Comparison of ENCODE assay signal across 3 cellular contexts in genomic region chr11:95521862-95522261, GRCh38.
A peak's percentile ranks its signal among the peaks of the same experiment; 100 is the strongest.
TF ChIP-seq lines count a peak whose summit lies in the region.

No MANE protein-coding gene starts in this region.

TF ChIP-seq in A549, 52 proteins besides CTCF, POLR2A, EP300 and RAD21:
- TF ChIP-seq CEBPB (IDR thresholded peaks at IDR 0.05) (peak; percentile 37 to 38; a peak in 2 of 4 replicates), CHD2 (IDR thresholded peaks at IDR 0.05; ENCODE audit: low read length, partially characterized antibody) (no peak), NFE2L2 (conservative IDR thresholded peaks at IDR 0.05; ENCODE audit: low read length) (no peak), KDM1A (IDR thresholded peaks at IDR 0.05; ENCODE audit: low read depth) (no peak), EHF (CRISPR knock-in tag; IDR thresholded peaks at IDR 0.05) (no peak), RNF2 (IDR thresholded peaks at IDR 0.05; ENCODE audit: borderline replicate concordance, low read depth) (no peak), SMC3 (IDR thresholded peaks at IDR 0.05) (no peak)

TF ChIP-seq in IMR-90, 13 proteins besides CTCF, POLR2A, EP300 and RAD21:
- TF ChIP-seq RCOR1 (IDR thresholded peaks at IDR 0.05; ENCODE audit: insufficient replicate concordance, low read length) (no peak), FOS (IDR thresholded peaks at IDR 0.05; ENCODE audit: low read depth, low read length) (no peak), CEBPB (IDR thresholded peaks at IDR 0.05; ENCODE audit: low read depth, low read length) (peak; percentile 88), RFX5 (IDR thresholded peaks at IDR 0.05; ENCODE audit: low read depth, low read length) (no peak), ELK1 (IDR thresholded peaks at IDR 0.05; ENCODE audit: borderline replicate concordance, low read depth, low read length) (no peak), CHD1 (IDR thresholded peaks at IDR 0.05; ENCODE audit: low read depth, low read length) (no peak), BHLHE40 (IDR thresholded peaks at IDR 0.05; ENCODE audit: low read depth, low read length) (no peak), MXI1 (IDR thresholded peaks at IDR 0.05; ENCODE audit: borderline replicate concordance, low read depth, low read length) (no peak)

TF ChIP-seq in K562, 482 proteins besides CTCF, POLR2A, EP300 and RAD21:
- TF ChIP-seq CEBPG (CRISPR knock-in tag; IDR thresholded peaks at IDR 0.05) (no peak), CEBPG (tag; conservative IDR thresholded peaks at IDR 0.05 in 1 of 2, IDR thresholded peaks at IDR 0.05 in 1 of 2) (peak; percentile 83 to 99), FOXK2 (conservative IDR thresholded peaks at IDR 0.05 in 1 of 2, IDR thresholded peaks at IDR 0.05 in 1 of 2; ENCODE audit: low read depth in 2 of 2) (no peak), CEBPB (tag; IDR thresholded peaks at IDR 0.05) (peak; percentile 95)
